In the genomic region with DNA sequence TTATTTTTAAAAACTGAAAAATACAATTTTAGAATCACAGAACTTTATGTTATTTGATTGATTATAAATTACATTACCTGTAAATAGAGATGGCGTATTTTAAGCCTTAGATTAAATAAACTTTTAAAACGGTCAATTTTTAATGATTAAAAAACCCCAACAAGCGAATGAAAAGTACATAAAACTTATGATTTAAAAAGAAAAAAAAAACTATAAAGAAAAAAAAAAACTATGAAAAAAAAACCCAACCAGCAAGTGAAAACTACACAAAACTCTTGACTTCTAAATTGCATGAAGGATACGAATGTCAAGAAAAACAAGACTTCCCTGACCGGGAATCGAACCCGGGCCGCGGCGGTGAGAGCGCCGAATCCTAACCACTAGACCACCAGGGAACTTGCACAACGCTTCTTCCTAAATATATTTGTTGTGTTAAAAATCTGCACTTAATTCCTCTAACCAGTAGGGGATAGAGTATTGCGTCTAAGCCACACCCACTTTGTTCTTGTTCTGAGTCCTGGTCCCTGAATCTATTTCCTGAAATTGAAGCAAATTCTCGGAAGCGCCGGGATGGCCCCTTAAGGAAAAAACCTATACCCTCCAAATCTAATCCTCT, we compare ENCODE assay signal across 8 cellular contexts. TPM values are rescaled to one million over a fixed set of nuclear protein-coding genes. Genes with fewer than 3 reads are reported as not detected.
DNase-seq lines count a peak whose midpoint lies in the region; ATAC-seq and TF ChIP-seq lines count a peak whose summit lies in the region.

No MANE protein-coding gene starts in this region.

- H3K9me3 Mint-ChIP-seq in GM23338 (peaks cover 4% of the 10 kb centered on the region; the same call in 2 of the 3 replicates), nephron (no peaks in the 10 kb centered on the region)
- H3K9me3 Mint-ChIP-seq in activated T-helper 2 cell treated with anti-CD3 and anti-CD28 coated beads, Interferon-gamma antibody, Interleukin-2, Interleukin-4, amounts not matched to agents 10 μg/mL and 5 μg/mL and 100 μg/mL, durations not matched to agents 14 hours and 24 hours and 36 hours: no peaks in the 10 kb centered on the region

- TF ChIP-seq CTCF in DND-41 (IDR thresholded peaks at IDR 0.05; ENCODE audit: borderline replicate concordance, extremely low read depth, low read length, poor library complexity, severe bottlenecking) (peak; percentile 15), GM23338 (conservative IDR thresholded peaks at IDR 0.05; ENCODE audit: low read depth in 2 of 2) (no peak), nephron (IDR thresholded peaks at IDR 0.05; ENCODE audit: unreplicated experiment in 3 of 3) (peak in 2 of 3 experiments; percentile 43 to 48)

- H3K79me2 ChIP-seq in DND-41 (ENCODE audit: insufficient read depth, low read length): peaks cover 30% of the 10 kb centered on the region
- no peaks in the 10 kb centered on the region for H3K79me2 ChIP-seq in GM23338 (replicated peaks; ENCODE audit: insufficient read depth)

- H3K9me3 ChIP-seq in DND-41 (ENCODE audit: insufficient read depth, low read length, severe bottlenecking): no peaks in the 10 kb centered on the region

- H3K4me1 ChIP-seq in DND-41 (ENCODE audit: insufficient read depth, low read length): peaks cover 32% of the 10 kb centered on the region
- peaks cover 10% of the 10 kb centered on the region for H3K4me1 ChIP-seq in GM23338 (ENCODE audit: insufficient read depth)

- H3K36me3 ChIP-seq in DND-41 (ENCODE audit: insufficient read depth, low read length) (no peaks in the 10 kb centered on the region), GM23338 (ENCODE audit: insufficient read depth) (no peaks in the 10 kb centered on the region)

- H3F3A ChIP-seq in GM23338 (replicated peaks; ENCODE audit: low read depth): no peaks in the 10 kb centered on the region

- no peaks in the 10 kb centered on the region for H3K27me3 Mint-ChIP-seq in GM23338 (ENCODE audit: insufficient read depth, low read depth, poor library complexity)
- peaks cover 21% of the 10 kb centered on the region for H3K27me3 Mint-ChIP-seq in activated T-helper 2 cell treated with anti-CD3 and anti-CD28 coated beads, Interferon-gamma antibody, Interleukin-2, Interleukin-4, amounts not matched to agents 10 μg/mL and 5 μg/mL and 100 μg/mL, durations not matched to agents 14 hours and 24 hours and 36 hours (ENCODE audit: low read depth)
- H3K27me3 Mint-ChIP-seq in nephron (ENCODE audit: low read depth): peaks cover 4% of the 10 kb centered on the region

- H3K27ac ChIP-seq in DND-41 (ENCODE audit: low read length): peak overlapping the region; percentile 89
- H3K27ac ChIP-seq in GM23338 (ENCODE audit: low read depth): no peak overlapping the region

- peaks cover 6% of the 10 kb centered on the region for H3K36me3 Mint-ChIP-seq in GM23338 (ENCODE audit: low read depth)
- no peaks in the 10 kb centered on the region for H3K36me3 Mint-ChIP-seq in activated T-helper 2 cell treated with anti-CD3 and anti-CD28 coated beads, Interferon-gamma antibody, Interleukin-2, Interleukin-4, amounts not matched to agents 10 μg/mL and 5 μg/mL and 100 μg/mL, durations not matched to agents 14 hours and 24 hours and 36 hours (ENCODE audit: low read depth)
- no peaks in the 10 kb centered on the region for H3K36me3 Mint-ChIP-seq in nephron (ENCODE audit: low read depth)

- peak overlapping the region; percentile 61 for H3K9ac ChIP-seq in DND-41 (ENCODE audit: low read depth, low read length)

- no peaks in the 10 kb centered on the region for H3K9me2 ChIP-seq in GM23338 (ENCODE audit: insufficient read depth)

- H3K4me3 ChIP-seq in DND-41 (ENCODE audit: low read depth in 1 of 2, low read length in 2 of 2) (peak overlapping the region; percentile 42 to 61), GM23338 (peak overlapping the region; percentile 67)

- intact Hi-C loops in activated T-helper 2 cell treated with anti-CD3 and anti-CD28 coated beads, Interferon-gamma antibody, Interleukin-2, Interleukin-4, amounts not matched to agents 10 μg/mL and 5 μg/mL and 100 μg/mL, durations not matched to agents 14 hours and 24 hours and 36 hours (cut with micrococcal nuclease): loop anchor here (1.0 to 10.0 kb wide), 5 partner anchors 139 to 1487 kb away; partner anchors contain the start of genes HINT3, RNF146 and TRMT11

- peaks cover 7% of the 10 kb centered on the region for H3K27me3 ChIP-seq in DND-41 (ENCODE audit: insufficient read depth, low read length, poor library complexity)
- H3K27me3 ChIP-seq in GM23338 (ENCODE audit: insufficient read depth): no peaks in the 10 kb centered on the region

- H3K4me1 Mint-ChIP-seq in GM23338 (peaks cover 10% of the 10 kb centered on the region), nephron (peaks cover 4% of the 10 kb centered on the region)
- peaks cover 14% of the 10 kb centered on the region for H3K4me1 Mint-ChIP-seq in activated T-helper 2 cell treated with anti-CD3 and anti-CD28 coated beads, Interferon-gamma antibody, Interleukin-2, Interleukin-4, amounts not matched to agents 10 μg/mL and 5 μg/mL and 100 μg/mL, durations not matched to agents 14 hours and 24 hours and 36 hours (ENCODE audit: low read depth)

- peak; percentile 77 for ATAC-seq in DND-41 (ENCODE audit: insufficient read depth, low read depth)
- ATAC-seq in GM23338: peak; percentile 89

- H2AFZ ChIP-seq in DND-41 (ENCODE audit: low read depth, low read length): peak overlapping the region; percentile 75
- H2AFZ ChIP-seq in GM23338: peak overlapping the region; percentile 70; the same call in 1 of the 2 replicates

- H3K4me3 Mint-ChIP-seq in GM23338 (no peak overlapping the region), nephron (no peak overlapping the region)
- H3K4me3 Mint-ChIP-seq in activated T-helper 2 cell treated with anti-CD3 and anti-CD28 coated beads, Interferon-gamma antibody, Interleukin-2, Interleukin-4, amounts not matched to agents 10 μg/mL and 5 μg/mL and 100 μg/mL, durations not matched to agents 14 hours and 24 hours and 36 hours (ENCODE audit: low read depth): no peak overlapping the region

- H3K27ac Mint-ChIP-seq in GM23338 (no peak overlapping the region), nephron (no peak overlapping the region)
- H3K27ac Mint-ChIP-seq in activated T-helper 2 cell treated with anti-CD3 and anti-CD28 coated beads, Interferon-gamma antibody, Interleukin-2, Interleukin-4, amounts not matched to agents 10 μg/mL and 5 μg/mL and 100 μg/mL, durations not matched to agents 14 hours and 24 hours and 36 hours: no peak overlapping the region

- DNase-seq in DND-41: peak; percentile 82
- peak; percentile 97 for DNase-seq in GM23338 (ENCODE audit: low spot score)
- peak; percentile 97 to 98 for DNase-seq in Kasumi-1 (lab: John Stamatoyannopoulos, UW)
- peak; percentile 92 for DNase-seq in RPMI7951 (ENCODE audit: low read depth)
- peak; percentile 72 for DNase-seq in activated T-helper 2 cell treated with anti-CD3 and anti-CD28 coated beads, Interferon-gamma antibody, Interleukin-2, Interleukin-4, amounts not matched to agents 10 μg/mL and 5 μg/mL and 100 μg/mL, durations not matched to agents 14 hours and 24 hours and 36 hours (ENCODE audit: low spot score)
- DNase-seq in fibroblast of the conjunctiva (ENCODE audit: low read depth): peak; percentile 94
- peak; percentile 64 for DNase-seq in stimulated activated naive CD4-positive, alpha-beta T cell treated with Interleukin-2 at 50 U/mL for 16 hours (lab: John Stamatoyannopoulos, UW)

- H3K4me2 ChIP-seq in DND-41 (ENCODE audit: insufficient read depth, low read length) (peak overlapping the region; percentile 97), GM23338 (peak overlapping the region; percentile 77)

- H4K20me1 ChIP-seq in DND-41 (ENCODE audit: insufficient read depth, low read length): no peaks in the 10 kb centered on the region
- H4K20me1 ChIP-seq in GM23338 (replicated peaks; ENCODE audit: insufficient read depth): no peaks in the 10 kb centered on the region

TF ChIP-seq in GM23338, 12 proteins besides CTCF, POLR2A, EP300 and RAD21 (continues in another document):
- peak; percentile 31 for TF ChIP-seq JUNB (IDR thresholded peaks at IDR 0.05; ENCODE audit: unreplicated experiment)
- no peak for TF ChIP-seq ZNF331 (CRISPR knock-in tag; IDR thresholded peaks at IDR 0.05; ENCODE audit: low read depth)
- peak; percentile 38; the same call in 1 of the 2 replicates for TF ChIP-seq NANOG (IDR thresholded peaks at IDR 0.05; ENCODE audit: borderline replicate concordance)
- no peak for TF ChIP-seq EZH2 (IDR thresholded peaks at IDR 0.05; ENCODE audit: low read depth, unreplicated experiment)
- no peak for TF ChIP-seq STAT1 (IDR thresholded peaks at IDR 0.05; ENCODE audit: unreplicated experiment)
- TF ChIP-seq ZNF114 (CRISPR knock-in tag; IDR thresholded peaks at IDR 0.05): 0 out of 2 replicates have a peak, but pooled peaks have one; percentile 25

RNA-seq across cellular contexts. Expression of gene NCOA7, which starts 10.7 kb away (rescaled TPM):
- 9.3 and 14.8 TPM in 2 replicates for total RNA-seq in GM23338 (2014; rRNA removed; shearing (Covaris generic))
- polyA plus RNA-seq in GM23338 (2016; fragmentation: Nextera tagmentation; extraction: Ambion mirVana): 15.7 and 17.1 TPM in 2 replicates
- 12.8 and 17.9 TPM in 2 replicates for total RNA-seq in RPMI7951 (2014; rRNA removed; shearing (Covaris generic))
- 40.5 and 43.4 TPM in 2 replicates for total RNA-seq in activated T-helper 2 cell treated with anti-CD3 and anti-CD28 coated beads, Interferon-gamma antibody, Interleukin-2, Interleukin-4, amounts not matched to agents 10 μg/mL and 5 μg/mL and 100 μg/mL, durations not matched to agents 14 hours and 24 hours and 36 hours

RNA-seq across cellular contexts. Expression of gene HEY2, which starts 30.6 kb away (rescaled TPM):
- 3.7 and 4.3 TPM in 2 replicates for total RNA-seq in GM23338 (2014; rRNA removed; shearing (Covaris generic))
- 7.7 and 8.5 TPM in 2 replicates for polyA plus RNA-seq in GM23338 (2016; fragmentation: Nextera tagmentation; extraction: Ambion mirVana)
- total RNA-seq in RPMI7951 (2014; rRNA removed; shearing (Covaris generic)): 0.10 and 0.36 TPM in 2 replicates
- total RNA-seq in activated T-helper 2 cell treated with anti-CD3 and anti-CD28 coated beads, Interferon-gamma antibody, Interleukin-2, Interleukin-4, amounts not matched to agents 10 μg/mL and 5 μg/mL and 100 μg/mL, durations not matched to agents 14 hours and 24 hours and 36 hours: not detected in 2 replicates

Comparison
In these comparisons a context has a peak if more than half of its experiments do, and no peak if none do; other contexts are left out.
1. CTCF ChIP-seq: peak in DND-41 (single experiment) and nephron (2 of 3); none in GM23338 (0 of 2).
2. Peak in every context shown above with its lines, with median percentiles within 50 percentile points of each other: DNase-seq.